Comparison of ENCODE assay signal across 8 cellular contexts in the genomic region with DNA sequence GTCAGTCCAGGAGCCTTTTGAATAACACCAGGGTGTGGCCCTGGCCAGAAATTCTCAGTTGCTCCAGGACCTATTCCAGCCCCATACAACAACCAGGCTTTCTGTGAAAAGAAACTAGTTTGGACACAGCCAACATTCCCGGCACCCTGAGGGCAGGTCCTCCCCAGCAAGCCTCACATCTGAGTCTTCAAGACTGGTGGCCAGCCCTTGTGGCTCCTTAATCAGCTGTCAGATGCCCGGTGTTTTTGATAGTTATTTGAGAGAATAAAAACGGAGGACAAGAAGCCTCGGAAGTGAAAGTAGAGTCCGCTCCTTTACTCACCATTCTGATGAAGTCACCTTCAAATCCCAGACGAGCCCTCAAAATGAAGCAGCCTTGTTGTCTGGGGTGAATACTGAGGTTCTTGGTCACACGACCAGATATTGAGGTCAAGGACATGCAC. TPM values are rescaled to one million over a fixed set of nuclear protein-coding genes. Genes with fewer than 3 reads are reported as not detected.
A peak's percentile ranks its signal among the peaks of the same experiment; 100 is the strongest.
DNase-seq lines count a peak whose midpoint lies in the region; ATAC-seq and TF ChIP-seq lines count a peak whose summit lies in the region.

No MANE protein-coding gene starts in this region.

- H3F3A ChIP-seq in PC-9 (ENCODE audit: insufficient read depth, low read depth) = peaks cover 16% of the 10 kb centered on the region

- no peaks in the 10 kb centered on the region for H3K36me3 ChIP-seq in PC-9 (ENCODE audit: low read depth)

- no peaks in the 10 kb centered on the region for H3K27me3 ChIP-seq in PC-9 (ENCODE audit: insufficient read depth, low read depth)

- CTCF ChIA-PET in PC-9 (lab: Charles Lee) = no interaction called here

- no TSS peak for BruUV-seq in PC-9 (replicated peaks; lab: Mats Ljungman, UMichigan)

- TF ChIP-seq CTCF in PC-9 (conservative IDR thresholded peaks at IDR 0.05) (no peak), fibroblast of the aortic adventitia (IDR thresholded peaks at IDR 0.05; ENCODE audit: insufficient read depth, low read length) (no peak)

- H3K4me3 ChIP-seq in PC-9 (no peak overlapping the region), fibroblast of the aortic adventitia (ENCODE audit: low read depth, low read length) (peak overlapping the region; percentile 66)

- peak overlapping the region; percentile 40 for H3K27ac ChIP-seq in PC-9

- peak overlapping the region; percentile 37 for H3K4me2 ChIP-seq in PC-9

- no peak overlapping the region for H2AFZ ChIP-seq in PC-9

- no peaks in the 10 kb centered on the region for H3K79me2 ChIP-seq in PC-9 (ENCODE audit: low read depth)

- no peaks in the 10 kb centered on the region for H3K9me2 ChIP-seq in PC-9 (ENCODE audit: insufficient read depth)

- intact Hi-C loops in PC-9 (cut with micrococcal nuclease; ENCODE audit: unreplicated experiment) = loop anchor here (2.0 to 5.0 kb wide), 3 partner anchors 28 to 76 kb away; no protein-coding TSS in a partner anchor

- no peaks in the 10 kb centered on the region for H4K20me1 ChIP-seq in PC-9 (ENCODE audit: insufficient read depth)

- DNase-seq in PC-9 = peak in 1 of 2 experiments; percentile 39
- peak; percentile 78 for DNase-seq in fibroblast of the aortic adventitia (ENCODE audit: low read depth)
- DNase-seq in retina = peak; percentile 19
- DNase-seq in SIG-M5 (lab: John Stamatoyannopoulos, UW) = no peak
- no peak for DNase-seq in NCI-H1417 treated with DMSO at 0.1 percent for 48 hours (lab: John Stamatoyannopoulos, UW)
- DNase-seq in NCI-H345 treated with DMSO at 0.1 percent for 48 hours (lab: John Stamatoyannopoulos, UW; ENCODE audit: unreplicated experiment) = no peak

- no peaks in the 10 kb centered on the region for H3K9me3 ChIP-seq in PC-9 (ENCODE audit: insufficient read depth, low read depth)

- ATAC-seq in GM18909 (IDR thresholded peaks at IDR 0.05; ENCODE audit: poor library complexity, unreplicated experiment) = peak; percentile 20
- ATAC-seq in HG02970 (IDR thresholded peaks at IDR 0.05; ENCODE audit: low FRiP score, unreplicated experiment) = no peak

- POLR2A ChIA-PET in PC-9 (lab: Charles Lee; ENCODE audit: unreplicated experiment) = interaction anchor here (0.6 kb wide), 1 partner anchor 116 kb away, joined by 3 read pairs; a partner anchor contains a TSS

- H3K4me1 ChIP-seq in PC-9 (replicated peaks; ENCODE audit: insufficient read depth) = peaks cover 26% of the 10 kb centered on the region

RNA-seq across cellular contexts. Expression of a gene that starts 31.0 kb away (rescaled TPM):
- 15.1 and 17.4 TPM in 2 replicates for total RNA-seq in PC-9 (2021)
- total RNA-seq in fibroblast of the aortic adventitia (ENCODE audit: low replicate concordance) = 9.7 and 14.2 TPM in 2 replicates

RNA-seq across cellular contexts. Expression of a gene that starts 56.6 kb away (rescaled TPM):
- 82.9 and 109 TPM in 2 replicates for total RNA-seq in PC-9 (2021)
- 36.9 and 101 TPM in 2 replicates for total RNA-seq in fibroblast of the aortic adventitia (ENCODE audit: low replicate concordance)

Comparison
In these comparisons a context has a peak if more than half of its experiments do, and no peak if none do; other contexts are left out.
1. DNase-seq: peak in fibroblast of the aortic adventitia (single experiment) and retina (single experiment); none in SIG-M5 (single experiment), NCI-H1417 treated with DMSO at 0.1 percent for 48 hours (single experiment) and NCI-H345 treated with DMSO at 0.1 percent for 48 hours (single experiment).